In genomic region chr5:78779262-78779661, GRCh38 we compare ENCODE assay signal across 23 cellular contexts.
DNase-seq lines count a peak whose midpoint lies in the region; ATAC-seq, FAIRE-seq and TF ChIP-seq lines count a peak whose summit lies in the region.
"Had no signal": no experiment of that assay in that cellular context is flagged by ENCODE, and none has a peak within 500 bp of the region (broad histone marks: within the 10 kb centered on the region; RNA-seq: fewer than 3 reads in every experiment).

No MANE protein-coding gene starts in this region.

- no peak overlapping the region for H2AFZ ChIP-seq in astrocyte (ENCODE audit: low read depth, low read length)

- H3K27me3 Mint-ChIP-seq in astrocyte (ENCODE audit: low read depth, unreplicated experiment): no peaks in the 10 kb centered on the region
- no peaks in the 10 kb centered on the region for H3K27me3 Mint-ChIP-seq in activated T-helper 17 cell treated with anti-CD3 and anti-CD28 coated beads, Interleukin-2, amount 50 U/mL, for 72 hours
- H3K27me3 Mint-ChIP-seq: activated CD8-positive, alpha-beta memory T cell treated with anti-CD3 and anti-CD28 coated beads, Interleukin-2, amount 10 ng/mL, durations not matched to agents 7 days and 5 days; activated naive CD8-positive, alpha-beta T cell treated with anti-CD3 and anti-CD28 coated beads, Interleukin-2, amount 50 U/mL, for 24 hours had no signal

- H3K36me3 Mint-ChIP-seq in astrocyte (ENCODE audit: low read depth, unreplicated experiment): peaks cover 14% of the 10 kb centered on the region
- peaks cover 26% of the 10 kb centered on the region for H3K36me3 Mint-ChIP-seq in activated T-helper 17 cell treated with anti-CD3 and anti-CD28 coated beads, Interleukin-2, amount 50 U/mL, for 72 hours (ENCODE audit: low read depth)

- H3K4me3 ChIP-seq in AG04450 (ENCODE audit: low read depth, low read length) (no peak overlapping the region), astrocyte (ENCODE audit: insufficient read depth, low read depth, low read length) (no peak overlapping the region), left lung (no peak overlapping the region), WERI-Rb-1 (ENCODE audit: low read depth, low read length) (no peak overlapping the region)
- H3K4me3 ChIP-seq: BLaER1 treated with 17β-estradiol and CSF1 and Interleukin-3, amounts not matched to agents 10 nM and 100 nM; sigmoid colon; transverse colon had no signal

- peaks cover 16% of the 10 kb centered on the region for H3K4me1 ChIP-seq in astrocyte (ENCODE audit: insufficient read depth, low read length)
- H3K4me1 ChIP-seq in left lung: no peaks in the 10 kb centered on the region
- H3K4me1 ChIP-seq: BLaER1 treated with 17β-estradiol and CSF1 and Interleukin-3, amounts not matched to agents 10 nM and 100 nM; Caco-2; sigmoid colon; transverse colon had no signal

- no peaks in the 10 kb centered on the region for H3K27me3 ChIP-seq in AG04450 (ENCODE audit: control insufficient read depth, insufficient read depth, low read length)
- no peaks in the 10 kb centered on the region for H3K27me3 ChIP-seq in astrocyte (ENCODE audit: insufficient read depth, low read length)
- no peaks in the 10 kb centered on the region for H3K27me3 ChIP-seq in left lung
- H3K27me3 ChIP-seq in WERI-Rb-1 (ENCODE audit: insufficient read depth, low read depth, severe bottlenecking): no peaks in the 10 kb centered on the region
- H3K27me3 ChIP-seq: BLaER1 treated with 17β-estradiol and CSF1 and Interleukin-3, amounts not matched to agents 10 nM and 100 nM; sigmoid colon; transverse colon had no signal

- peak overlapping the region; percentile 8 for H3K4me2 ChIP-seq in astrocyte (ENCODE audit: low read length)
- H3K4me2 ChIP-seq: BLaER1 treated with 17β-estradiol and CSF1 and Interleukin-3, amounts not matched to agents 10 nM and 100 nM had no signal

- DNase-seq in AG04450 (ENCODE audit: low read depth, low spot score) (no peak), HCEC 1CT (peak; percentile 61), astrocyte (ENCODE audit: low read depth) (no peak), left lung (no peak), putamen (ENCODE audit: low spot score) (no peak), WERI-Rb-1 (no peak)
- DNase-seq in activated effector memory CD4-positive, alpha-beta T cell treated with Interleukin-2 at 50 U/mL for 16 hours: no peak
- DNase-seq: activated CD4-positive, alpha-beta T cell treated with anti-CD3 and anti-CD28 coated beads, Interleukin-2, amount 50 U/mL, for 4 hours; activated CD8-positive, alpha-beta memory T cell treated with anti-CD3 and anti-CD28 coated beads, Interleukin-2, amount 10 ng/mL, durations not matched to agents 7 days and 5 days; activated naive CD4-positive, alpha-beta T cell; activated naive CD8-positive, alpha-beta T cell treated with anti-CD3 and anti-CD28 coated beads, Interleukin-2, amount 50 U/mL, for 24 hours; activated T-cell treated with anti-CD3 and anti-CD28 coated beads, Interleukin-2, amount 50 U/mL, for 4 hours; Caco-2; cerebellar nuclear complex; GF-D8; NCI-H1048; sigmoid colon; stimulated activated CD4-positive, alpha-beta T cell treated with anti-CD3 and anti-CD28 coated beads, Interleukin-15, amount 100 ng/mL, for 24 hours; stimulated activated CD4-positive, alpha-beta T cell treated with anti-CD3 and anti-CD28 coated beads, Interleukin-4, amount 100 ng/mL, for 4 hours; transverse colon had no signal

- no peak overlapping the region for H3K4me3 Mint-ChIP-seq in astrocyte (ENCODE audit: unreplicated experiment)
- no peak overlapping the region for H3K4me3 Mint-ChIP-seq in activated T-helper 17 cell treated with anti-CD3 and anti-CD28 coated beads, Interleukin-2, amount 50 U/mL, for 72 hours
- H3K4me3 Mint-ChIP-seq: activated CD8-positive, alpha-beta memory T cell treated with anti-CD3 and anti-CD28 coated beads, Interleukin-2, amount 10 ng/mL, durations not matched to agents 7 days and 5 days; activated naive CD8-positive, alpha-beta T cell treated with anti-CD3 and anti-CD28 coated beads, Interleukin-2, amount 50 U/mL, for 24 hours; activated T-cell treated with anti-CD3 and anti-CD28 coated beads, Interleukin-2, amount 50 U/mL, for 4 hours had no signal

- H3K9me3 Mint-ChIP-seq in astrocyte (ENCODE audit: unreplicated experiment): peaks cover 4% of the 10 kb centered on the region
- H3K9me3 Mint-ChIP-seq in activated T-helper 17 cell treated with anti-CD3 and anti-CD28 coated beads, Interleukin-2, amount 50 U/mL, for 72 hours: no peaks in the 10 kb centered on the region
- H3K9me3 Mint-ChIP-seq: activated naive CD8-positive, alpha-beta T cell treated with anti-CD3 and anti-CD28 coated beads, Interleukin-2, amount 50 U/mL, for 24 hours; activated T-cell treated with anti-CD3 and anti-CD28 coated beads, Interleukin-2, amount 50 U/mL, for 4 hours had no signal

- POLR2A ChIA-PET in AG04450 (lab: Yijun Ruan, JAX): interaction anchor here (1.0 to 1.5 kb wide), 6 partner anchors 21 to 205 kb away, joined by 3 to 12 read pairs (median 5); partner anchors contain the start of gene LHFPL2

- H3K4me1 Mint-ChIP-seq in astrocyte (ENCODE audit: low read depth, unreplicated experiment): peaks cover 5% of the 10 kb centered on the region
- H3K4me1 Mint-ChIP-seq in activated T-helper 17 cell treated with anti-CD3 and anti-CD28 coated beads, Interleukin-2, amount 50 U/mL, for 72 hours: no peaks in the 10 kb centered on the region

- H3K27ac ChIP-seq in AG04450 (ENCODE audit: low read depth, low read length) (peak overlapping the region; percentile 32), astrocyte (ENCODE audit: low read depth, low read length) (peak overlapping the region; percentile 51), left lung (peak overlapping the region in 1 of 2 donors; percentile 5), WERI-Rb-1 (no peak overlapping the region)
- H3K27ac ChIP-seq: BLaER1 treated with 17β-estradiol and CSF1 and Interleukin-3, amounts not matched to agents 10 nM and 100 nM; transverse colon had no signal

- H3K9me3 ChIP-seq in AG04450 (ENCODE audit: control insufficient read depth, insufficient read depth, low read length) (peaks cover 4% of the 10 kb centered on the region; the same call in 1 of the 2 replicates), astrocyte (ENCODE audit: insufficient read depth, low read depth, low read length) (no peaks in the 10 kb centered on the region), left lung (no peaks in the 10 kb centered on the region), WERI-Rb-1 (ENCODE audit: severe bottlenecking) (no peaks in the 10 kb centered on the region)
- H3K9me3 ChIP-seq: Caco-2, sigmoid colon, transverse colon had no signal

- intact Hi-C loops in left lung (cut with DNase I): no loop called here

- FAIRE-seq in astrocyte (lab: Jason Lieb, UNC): no peak

- ATAC-seq in left lung: peak; percentile 19
- ATAC-seq in activated T-helper 17 cell treated with anti-CD3 and anti-CD28 coated beads, Interleukin-2, amount 50 U/mL, for 72 hours (replicated peaks): no peak
- ATAC-seq: activated CD8-positive, alpha-beta memory T cell treated with anti-CD3 and anti-CD28 coated beads, Interleukin-2, amount 10 ng/mL, durations not matched to agents 7 days and 5 days; activated naive CD8-positive, alpha-beta T cell treated with anti-CD3 and anti-CD28 coated beads, Interleukin-2, amount 50 U/mL, for 24 hours; activated T-cell treated with anti-CD3 and anti-CD28 coated beads, Interleukin-2, amount 50 U/mL, for 4 hours; left lobe of liver had no signal

- no peak for TF ChIP-seq CTCF in AG04450 (IDR thresholded peaks at IDR 0.05; ENCODE audit: low read depth, low read length)
- no peak for TF ChIP-seq CTCF in astrocyte (IDR thresholded peaks at IDR 0.05; ENCODE audit: insufficient read depth, low read depth, low read length)
- TF ChIP-seq CTCF in left lung (IDR thresholded peaks at IDR 0.05): no peak
- no peak for TF ChIP-seq CTCF in WERI-Rb-1 (IDR thresholded peaks at IDR 0.05; ENCODE audit: low read depth, low read length)

- H4K20me1 ChIP-seq in astrocyte (ENCODE audit: insufficient read depth, low read length): no peaks in the 10 kb centered on the region
- H4K20me1 ChIP-seq: BLaER1 treated with 17β-estradiol and CSF1 and Interleukin-3, amounts not matched to agents 10 nM and 100 nM had no signal

- CTCF ChIA-PET in AG04450 (lab: Charles Lee): interaction anchor here (1.4 kb wide), 1 partner anchor 20 kb away, joined by 3 read pairs; no protein-coding TSS in a partner anchor

- H3K27ac Mint-ChIP-seq in astrocyte (ENCODE audit: unreplicated experiment): no peak overlapping the region
- H3K27ac Mint-ChIP-seq in activated T-helper 17 cell treated with anti-CD3 and anti-CD28 coated beads, Interleukin-2, amount 50 U/mL, for 72 hours: no peak overlapping the region
- H3K27ac Mint-ChIP-seq: activated CD8-positive, alpha-beta memory T cell treated with anti-CD3 and anti-CD28 coated beads, Interleukin-2, amount 10 ng/mL, durations not matched to agents 7 days and 5 days; activated naive CD8-positive, alpha-beta T cell treated with anti-CD3 and anti-CD28 coated beads, Interleukin-2, amount 50 U/mL, for 24 hours had no signal

- no peak overlapping the region for H3K9ac ChIP-seq in astrocyte (ENCODE audit: low read length)
- H3K9ac ChIP-seq: BLaER1 treated with 17β-estradiol and CSF1 and Interleukin-3, amounts not matched to agents 10 nM and 100 nM had no signal

- H3K36me3 ChIP-seq in astrocyte (ENCODE audit: insufficient read depth, low read length) (no peaks in the 10 kb centered on the region), left lung (peaks cover 0 to 19% of the 10 kb centered on the region in 2 donors), WERI-Rb-1 (no peaks in the 10 kb centered on the region)
- H3K36me3 ChIP-seq: sigmoid colon, transverse colon had no signal

- no peaks in the 10 kb centered on the region for H3K79me2 ChIP-seq in astrocyte (ENCODE audit: insufficient read depth, low read length)
